Comparison of ENCODE assay signal across 20 cellular contexts in genomic region chr12:64995831-64996230, GRCh38.
DNase-seq lines count a peak whose midpoint lies in the region; FAIRE-seq and TF ChIP-seq lines count a peak whose summit lies in the region.
"Had no signal": no experiment of that assay in that cellular context is flagged by ENCODE, and none has a peak within 500 bp of the region (broad histone marks: within the 10 kb centered on the region; RNA-seq: fewer than 3 reads in every experiment).

No MANE protein-coding gene starts in this region.

- no peak for TF ChIP-seq POLR2A in breast epithelium (IDR thresholded peaks at IDR 0.05)
- TF ChIP-seq POLR2A in testis (IDR thresholded peaks at IDR 0.05), result no peak

- CTCF ChIA-PET in MCF 10A (lab: Yijun Ruan, JAX), result interaction anchor here (0.6 to 2.1 kb wide), 4 partner anchors 27 to 111 kb away, joined by 3 to 10 read pairs (median 5); no protein-coding TSS in a partner anchor

- POLR2A ChIA-PET in MCF 10A (lab: Yijun Ruan, JAX), result interaction anchor here (0.6 to 1.9 kb wide), 5 partner anchors 9 to 122 kb away, joined by 3 to 11 read pairs (median 4); no protein-coding TSS in a partner anchor

- peak; percentile 53 for DNase-seq in MCF 10A (ENCODE audit: unreplicated experiment)
- DNase-seq in breast epithelium (ENCODE audit: low spot score in 2 of 2), result no peak
- peak; percentile 77 for DNase-seq in epithelial cell of esophagus (ENCODE audit: low read depth)
- peak; percentile 21 for DNase-seq in keratinocyte (ENCODE audit: low read depth, low spot score)
- no peak for DNase-seq in stimulated activated CD4-positive, alpha-beta T cell treated with anti-CD3 and anti-CD28 coated beads, Interleukin-2, amount 100 ng/mL, for 48 hours
- no peak for DNase-seq in DMS114 treated with DMSO at 0.1 percent for 48 hours (lab: John Stamatoyannopoulos, UW; ENCODE audit: unreplicated experiment)
- DNase-seq in testis, result no peak
- DNase-seq in HT-29 (ENCODE audit: low spot score), result no peak
- DNase-seq: AML-193, DND-41, NCI-H1417 treated with DMSO at 0.1 percent for 48 hours, NCI-H187 treated with DMSO at 0.1 percent for 48 hours, NCI-H2227 treated with DMSO at 0.1 percent for 48 hours, NCI-H510A treated with DMSO at 0.1 percent for 48 hours, NCI-H82, RPMI8226 had no signal

- H3K27ac ChIP-seq in breast epithelium (no peak overlapping the region), keratinocyte (ENCODE audit: control insufficient read depth, insufficient read depth, low read length) (no peak overlapping the region), testis (no peak overlapping the region)
- H3K27ac ChIP-seq: 22Rv1, C4-2B, KMS-11 had no signal

- H3K4me1 ChIP-seq in breast epithelium, result no peaks in the 10 kb centered on the region
- H3K4me1 ChIP-seq in keratinocyte (ENCODE audit: control insufficient read depth, extremely low read depth, insufficient read depth, low read length), result peaks cover 34% of the 10 kb centered on the region
- no peaks in the 10 kb centered on the region for H3K4me1 ChIP-seq in testis
- H3K4me1 ChIP-seq: HAP-1 had no signal

- no peaks in the 10 kb centered on the region for H3K36me3 Mint-ChIP-seq in MCF 10A (ENCODE audit: insufficient read depth, unreplicated experiment)

- H3K9me3 Mint-ChIP-seq in MCF 10A (ENCODE audit: unreplicated experiment), result no peaks in the 10 kb centered on the region

- peaks cover 7% of the 10 kb centered on the region for H3K4me1 Mint-ChIP-seq in MCF 10A (ENCODE audit: insufficient read depth, unreplicated experiment)

- peak; percentile 79 for FAIRE-seq in keratinocyte (lab: Jason Lieb, UNC)

- H2AFZ ChIP-seq in keratinocyte (ENCODE audit: control insufficient read depth, low read length), result no peak overlapping the region

- WGBS in testis, 2 donors, result 89 to 94% methylated on average over 1 of the region's 1 CpG

- H3K27ac Mint-ChIP-seq in MCF 10A (ENCODE audit: low read depth, unreplicated experiment), result no peak overlapping the region

- H3K4me3 ChIP-seq in breast epithelium (no peak overlapping the region), epithelial cell of esophagus (ENCODE audit: low read length) (no peak overlapping the region), keratinocyte (ENCODE audit: control insufficient read depth in 2 of 3, extremely low read depth in 1 of 3, insufficient read depth in 2 of 3, low read depth in 1 of 3, low read length in 3 of 3) (no peak overlapping the region), testis (no peak overlapping the region)
- H3K4me3 ChIP-seq: HAP-1 had no signal

- no peaks in the 10 kb centered on the region for H4K20me1 ChIP-seq in keratinocyte (ENCODE audit: control insufficient read depth, extremely low read depth, insufficient read depth, low read length)

- H3K79me2 ChIP-seq in keratinocyte (ENCODE audit: control insufficient read depth, insufficient read depth, low read length), result no peaks in the 10 kb centered on the region

- H3K36me3 ChIP-seq in breast epithelium (no peaks in the 10 kb centered on the region), keratinocyte (ENCODE audit: control insufficient read depth in 2 of 2, extremely low read depth in 1 of 2, insufficient read depth in 2 of 2, low read length in 2 of 2) (no peaks in the 10 kb centered on the region), testis (ENCODE audit: low read depth, missing control alignments) (no peaks in the 10 kb centered on the region)
- H3K36me3 ChIP-seq: HAP-1 had no signal

- intact Hi-C loops in MCF 10A (cut with micrococcal nuclease) (no loop called here), breast epithelium (cut with DNase I; ENCODE audit: low total_unique reads) (no loop called here), testis (cut with DNase I; ENCODE audit: low total_unique reads) (no loop called here)

- H3K27me3 ChIP-seq in breast epithelium, result no peaks in the 10 kb centered on the region
- no peaks in the 10 kb centered on the region for H3K27me3 ChIP-seq in keratinocyte (ENCODE audit: control insufficient read depth, extremely low read depth, insufficient read depth, low read length)
- H3K27me3 ChIP-seq in testis, result no peaks in the 10 kb centered on the region

- H3K4me3 Mint-ChIP-seq in MCF 10A (ENCODE audit: unreplicated experiment), result no peak overlapping the region

- dilution Hi-C loops in keratinocyte (cut with MboI; ENCODE audit: extremely low pct_ligation_motif_present, low sequenced_read_pairs), result no loop called here

- H3K9ac ChIP-seq in keratinocyte (ENCODE audit: control insufficient read depth, extremely low read depth, insufficient read depth, low read length), result no peak overlapping the region
- H3K9ac ChIP-seq: KMS-11 had no signal

- H3K4me2 ChIP-seq in keratinocyte (ENCODE audit: control insufficient read depth, extremely low read depth, insufficient read depth, low read depth, low read length), result peak overlapping the region; percentile 5
- H3K4me2 ChIP-seq: KMS-11 had no signal

- peaks cover 10% of the 10 kb centered on the region for H3K27me3 Mint-ChIP-seq in MCF 10A (ENCODE audit: insufficient read depth, unreplicated experiment)

- no peaks in the 10 kb centered on the region for H3K9me3 ChIP-seq in breast epithelium
- no peaks in the 10 kb centered on the region for H3K9me3 ChIP-seq in keratinocyte (ENCODE audit: control insufficient read depth, low read depth, low read length)
- no peaks in the 10 kb centered on the region for H3K9me3 ChIP-seq in testis
- H3K9me3 ChIP-seq: HAP-1 had no signal

- H3K9me1 ChIP-seq in keratinocyte (ENCODE audit: control insufficient read depth, extremely low read depth, insufficient read depth, low read length), result no peaks in the 10 kb centered on the region

- TF ChIP-seq CTCF in MCF 10A (IDR thresholded peaks at IDR 0.05; ENCODE audit: unreplicated experiment) (no peak), breast epithelium (IDR thresholded peaks at IDR 0.05) (no peak), epithelial cell of esophagus (IDR thresholded peaks at IDR 0.05; ENCODE audit: insufficient read depth, low read depth, low read length, missing control alignments) (no peak), keratinocyte (optimal IDR thresholded peaks at IDR 0.05 in 1 of 3, IDR thresholded peaks at IDR 0.05 in 1 of 3, conservative IDR thresholded peaks at IDR 0.05 in 1 of 3; ENCODE audit: extremely low read depth in 1 of 3, insufficient read depth in 2 of 3, low read length in 3 of 3) (no peak), testis (IDR thresholded peaks at IDR 0.05) (no peak)

- no TSS peak for BruUV-seq in MCF 10A (replicated peaks; lab: Mats Ljungman, UMichigan)

Comparison
In these comparisons a context has a peak if more than half of its experiments do, and no peak if none do; other contexts are left out.
1. DNase-seq: peak in MCF 10A (single experiment), epithelial cell of esophagus (single experiment) and keratinocyte (single experiment); none in breast epithelium (0 of 2), stimulated activated CD4-positive, alpha-beta T cell treated with anti-CD3 and anti-CD28 coated beads, Interleukin-2, amount 100 ng/mL, for 48 hours (0 of 2), DMS114 treated with DMSO at 0.1 percent for 48 hours (single experiment), testis (single experiment) and HT-29 (single experiment).